Comparison of ENCODE assay signal across 2 cellular contexts in genomic region chr12:93169536-93169935, GRCh38.
TF ChIP-seq lines count a peak whose summit lies in the region.

No MANE protein-coding gene starts in this region.

TF ChIP-seq in HEK293, 187 proteins besides CTCF, POLR2A, EP300 and RAD21:
- no peak for TF ChIP-seq ZBTB49 (tag by site-specific recombination; IDR thresholded peaks at IDR 0.05; ENCODE audit: low read depth)
- TF ChIP-seq ZNF394 (tag by site-specific recombination; IDR thresholded peaks at IDR 0.05; ENCODE audit: borderline replicate concordance) = no peak
- no peak for TF ChIP-seq ZNF785 (tag by site-specific recombination; IDR thresholded peaks at IDR 0.05)
- no peak for TF ChIP-seq ZNF777 (tag by site-specific recombination; IDR thresholded peaks at IDR 0.05; ENCODE audit: borderline replicate concordance)
- no peak for TF ChIP-seq ZNF48 (tag by site-specific recombination; IDR thresholded peaks at IDR 0.05)
- no peak for TF ChIP-seq GLI4 (tag by site-specific recombination; IDR thresholded peaks at IDR 0.05)
- TF ChIP-seq ZNF121 (tag by site-specific recombination; IDR thresholded peaks at IDR 0.05) = peak; percentile 62
- no peak for TF ChIP-seq ZNF391 (tag by site-specific recombination; IDR thresholded peaks at IDR 0.05; ENCODE audit: borderline replicate concordance, low read depth)
- no peak for TF ChIP-seq GFI1B (tag by site-specific recombination; IDR thresholded peaks at IDR 0.05)
- peak; percentile 86; the same call in 1 of the 2 replicates for TF ChIP-seq ZNF366 (tag by site-specific recombination; conservative IDR thresholded peaks at IDR 0.05)

TF ChIP-seq in K562, 482 proteins besides CTCF, POLR2A, EP300 and RAD21 (continued from another document):
- peak; percentile 73 for TF ChIP-seq RBM25 (IDR thresholded peaks at IDR 0.05; ENCODE audit: low read depth, low read length, severe bottlenecking)
- TF ChIP-seq PCBP2 (IDR thresholded peaks at IDR 0.05; ENCODE audit: low read depth, low read length, poor library complexity, severe bottlenecking) = peak; percentile 37
- 0 out of 2 replicates have a peak, but pooled peaks have one; percentile 46 for TF ChIP-seq ZNF512 (tag; IDR thresholded peaks at IDR 0.05)
- no peak for TF ChIP-seq POLR2H (tag; IDR thresholded peaks at IDR 0.05; ENCODE audit: low read depth)
- 0 out of 2 replicates have a peak, but pooled peaks have one; percentile 27 for TF ChIP-seq ZNF121 (CRISPR knock-in tag; conservative IDR thresholded peaks at IDR 0.05)
